1 cellular context compared by ENCODE assay signal in the genomic region with DNA sequence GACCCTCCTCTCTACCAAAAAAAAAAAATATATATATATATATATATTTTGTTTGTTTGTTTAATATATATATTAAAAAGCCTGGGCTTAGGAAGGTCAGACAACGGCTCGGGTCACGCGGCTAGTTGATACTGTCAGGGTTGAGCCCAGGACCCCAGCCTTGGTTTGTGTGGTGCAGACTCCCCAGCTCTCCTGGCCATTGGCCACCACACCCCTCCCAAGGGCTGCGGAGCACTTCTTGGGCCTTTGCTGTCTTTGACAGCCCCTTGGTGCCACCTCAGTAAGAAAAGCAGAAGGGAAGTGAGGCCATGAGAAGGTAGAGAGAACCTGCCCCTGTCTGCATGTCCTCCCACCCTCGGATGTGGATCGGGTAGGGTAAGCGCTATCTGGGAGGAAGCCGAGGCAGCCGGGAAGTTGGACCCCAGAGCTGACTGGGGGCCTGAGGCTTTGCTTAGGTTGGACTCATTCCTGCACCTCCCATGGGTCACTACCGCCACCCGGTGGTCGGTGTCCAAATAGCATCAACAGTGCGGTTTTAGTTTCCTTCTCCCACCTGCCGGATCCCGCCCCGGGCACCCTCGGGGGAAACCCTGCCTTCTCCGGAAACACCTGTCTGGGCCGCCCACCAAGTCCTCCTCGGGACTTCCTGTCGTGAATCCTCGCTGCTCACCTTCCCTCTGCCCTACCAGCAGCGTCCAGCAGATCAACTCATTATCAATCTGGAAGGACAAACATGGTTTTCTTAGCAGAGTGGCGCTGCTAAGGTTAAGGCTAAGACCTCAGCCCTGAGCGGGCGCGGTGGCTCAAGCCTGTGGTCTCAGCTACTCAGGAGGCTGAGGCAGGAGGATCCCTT.
TF ChIP-seq lines count a peak whose summit lies in the region.

No MANE protein-coding gene starts in this region.

TF ChIP-seq in GM12878, 131 proteins besides CTCF, POLR2A, EP300 and RAD21 (continued from another document and continues in another):
- TF ChIP-seq CEBPB (IDR thresholded peaks at IDR 0.05; ENCODE audit: borderline replicate concordance in 1 of 2, low read depth in 2 of 2, low read length in 2 of 2) (no peak), JUND (IDR thresholded peaks at IDR 0.05; ENCODE audit: low read depth, low read length) (no peak), ZBED1 (IDR thresholded peaks at IDR 0.05; ENCODE audit: borderline replicate concordance) (no peak), SMARCA5 (IDR thresholded peaks at IDR 0.05) (no peak), CREM (IDR thresholded peaks at IDR 0.05; ENCODE audit: low read depth) (peak; percentile 40; the same call in 1 of the 2 replicates), MTA2 (IDR thresholded peaks at IDR 0.05; ENCODE audit: low read depth) (peak; percentile 38; the same call in 1 of the 2 replicates), POLR2AphosphoS2 (IDR thresholded peaks at IDR 0.05; ENCODE audit: low read depth, low read length) (no peak), MXI1 (IDR thresholded peaks at IDR 0.05; ENCODE audit: low read depth, low read length) (no peak), STAT3 (IDR thresholded peaks at IDR 0.05; ENCODE audit: low read depth, low read length) (no peak), HDGF (IDR thresholded peaks at IDR 0.05) (no peak), TCF3 (IDR thresholded peaks at IDR 0.05; ENCODE audit: borderline replicate concordance, insufficient read depth, low read depth, low read length) (peak; percentile 98), BCL11A (IDR thresholded peaks at IDR 0.05; ENCODE audit: low read depth, low read length) (peak; percentile 67; the same call in 1 of the 2 replicates), SMAD1 (IDR thresholded peaks at IDR 0.05; ENCODE audit: low read depth, partially characterized antibody) (no peak), TARDBP (IDR thresholded peaks at IDR 0.05; ENCODE audit: borderline replicate concordance) (no peak), ZNF274 (IDR thresholded peaks at IDR 0.05; ENCODE audit: insufficient read depth, insufficient read length) (no peak), ZSCAN29 (IDR thresholded peaks at IDR 0.05) (no peak), BMI1 (IDR thresholded peaks at IDR 0.05; ENCODE audit: borderline replicate concordance) (no peak), CHD4 (IDR thresholded peaks at IDR 0.05) (no peak), RBBP5 (conservative IDR thresholded peaks at IDR 0.05) (no peak), RCOR1 (conservative IDR thresholded peaks at IDR 0.05; ENCODE audit: low read depth, low read length) (no peak), WRNIP1 (IDR thresholded peaks at IDR 0.05; ENCODE audit: borderline replicate concordance, low read depth, low read length) (no peak), BRCA1 (IDR thresholded peaks at IDR 0.05; ENCODE audit: low read depth, low read length) (no peak), FOXM1 (IDR thresholded peaks at IDR 0.05; ENCODE audit: low read depth, low read length) (peak; percentile 50; the same call in 1 of the 2 replicates)
- TF ChIP-seq, protein P1, sequence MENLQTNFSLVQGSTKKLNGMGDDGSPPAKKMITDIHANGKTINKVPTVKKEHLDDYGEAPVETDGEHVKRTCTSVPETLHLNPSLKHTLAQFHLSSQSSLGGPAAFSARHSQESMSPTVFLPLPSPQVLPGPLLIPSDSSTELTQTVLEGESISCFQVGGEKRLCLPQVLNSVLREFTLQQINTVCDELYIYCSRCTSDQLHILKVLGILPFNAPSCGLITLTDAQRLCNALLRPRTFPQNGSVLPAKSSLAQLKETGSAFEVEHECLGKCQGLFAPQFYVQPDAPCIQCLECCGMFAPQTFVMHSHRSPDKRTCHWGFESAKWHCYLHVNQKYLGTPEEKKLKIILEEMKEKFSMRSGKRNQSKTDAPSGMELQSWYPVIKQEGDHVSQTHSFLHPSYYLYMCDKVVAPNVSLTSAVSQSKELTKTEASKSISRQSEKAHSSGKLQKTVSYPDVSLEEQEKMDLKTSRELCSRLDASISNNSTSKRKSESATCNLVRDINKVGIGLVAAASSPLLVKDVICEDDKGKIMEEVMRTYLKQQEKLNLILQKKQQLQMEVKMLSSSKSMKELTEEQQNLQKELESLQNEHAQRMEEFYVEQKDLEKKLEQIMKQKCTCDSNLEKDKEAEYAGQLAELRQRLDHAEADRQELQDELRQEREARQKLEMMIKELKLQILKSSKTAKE (IDR thresholded peaks at IDR 0.05; ENCODE audit: low read depth, poor library complexity, severe bottlenecking) = no peak
- TF ChIP-seq, protein P2, sequence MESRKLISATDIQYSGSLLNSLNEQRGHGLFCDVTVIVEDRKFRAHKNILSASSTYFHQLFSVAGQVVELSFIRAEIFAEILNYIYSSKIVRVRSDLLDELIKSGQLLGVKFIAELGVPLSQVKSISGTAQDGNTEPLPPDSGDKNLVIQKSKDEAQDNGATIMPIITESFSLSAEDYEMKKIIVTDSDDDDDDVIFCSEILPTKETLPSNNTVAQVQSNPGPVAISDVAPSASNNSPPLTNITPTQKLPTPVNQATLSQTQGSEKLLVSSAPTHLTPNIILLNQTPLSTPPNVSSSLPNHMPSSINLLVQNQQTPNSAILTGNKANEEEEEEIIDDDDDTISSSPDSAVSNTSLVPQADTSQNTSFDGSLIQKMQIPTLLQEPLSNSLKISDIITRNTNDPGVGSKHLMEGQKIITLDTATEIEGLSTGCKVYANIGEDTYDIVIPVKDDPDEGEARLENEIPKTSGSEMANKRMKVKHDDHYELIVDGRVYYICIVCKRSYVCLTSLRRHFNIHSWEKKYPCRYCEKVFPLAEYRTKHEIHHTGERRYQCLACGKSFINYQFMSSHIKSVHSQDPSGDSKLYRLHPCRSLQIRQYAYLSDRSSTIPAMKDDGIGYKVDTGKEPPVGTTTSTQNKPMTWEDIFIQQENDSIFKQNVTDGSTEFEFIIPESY (IDR thresholded peaks at IDR 0.05) = no peak
- TF ChIP-seq, protein P3, sequence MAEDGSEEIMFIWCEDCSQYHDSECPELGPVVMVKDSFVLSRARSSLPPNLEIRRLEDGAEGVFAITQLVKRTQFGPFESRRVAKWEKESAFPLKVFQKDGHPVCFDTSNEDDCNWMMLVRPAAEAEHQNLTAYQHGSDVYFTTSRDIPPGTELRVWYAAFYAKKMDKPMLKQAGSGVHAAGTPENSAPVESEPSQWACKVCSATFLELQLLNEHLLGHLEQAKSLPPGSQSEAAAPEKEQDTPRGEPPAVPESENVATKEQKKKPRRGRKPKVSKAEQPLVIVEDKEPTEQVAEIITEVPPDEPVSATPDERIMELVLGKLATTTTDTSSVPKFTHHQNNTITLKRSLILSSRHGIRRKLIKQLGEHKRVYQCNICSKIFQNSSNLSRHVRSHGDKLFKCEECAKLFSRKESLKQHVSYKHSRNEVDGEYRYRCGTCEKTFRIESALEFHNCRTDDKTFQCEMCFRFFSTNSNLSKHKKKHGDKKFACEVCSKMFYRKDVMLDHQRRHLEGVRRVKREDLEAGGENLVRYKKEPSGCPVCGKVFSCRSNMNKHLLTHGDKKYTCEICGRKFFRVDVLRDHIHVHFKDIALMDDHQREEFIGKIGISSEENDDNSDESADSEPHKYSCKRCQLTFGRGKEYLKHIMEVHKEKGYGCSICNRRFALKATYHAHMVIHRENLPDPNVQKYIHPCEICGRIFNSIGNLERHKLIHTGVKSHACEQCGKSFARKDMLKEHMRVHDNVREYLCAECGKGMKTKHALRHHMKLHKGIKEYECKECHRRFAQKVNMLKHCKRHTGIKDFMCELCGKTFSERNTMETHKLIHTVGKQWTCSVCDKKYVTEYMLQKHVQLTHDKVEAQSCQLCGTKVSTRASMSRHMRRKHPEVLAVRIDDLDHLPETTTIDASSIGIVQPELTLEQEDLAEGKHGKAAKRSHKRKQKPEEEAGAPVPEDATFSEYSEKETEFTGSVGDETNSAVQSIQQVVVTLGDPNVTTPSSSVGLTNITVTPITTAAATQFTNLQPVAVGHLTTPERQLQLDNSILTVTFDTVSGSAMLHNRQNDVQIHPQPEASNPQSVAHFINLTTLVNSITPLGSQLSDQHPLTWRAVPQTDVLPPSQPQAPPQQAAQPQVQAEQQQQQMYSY (CRISPR knock-in tag; IDR thresholded peaks at IDR 0.05) = no peak
- TF ChIP-seq, protein P4, sequence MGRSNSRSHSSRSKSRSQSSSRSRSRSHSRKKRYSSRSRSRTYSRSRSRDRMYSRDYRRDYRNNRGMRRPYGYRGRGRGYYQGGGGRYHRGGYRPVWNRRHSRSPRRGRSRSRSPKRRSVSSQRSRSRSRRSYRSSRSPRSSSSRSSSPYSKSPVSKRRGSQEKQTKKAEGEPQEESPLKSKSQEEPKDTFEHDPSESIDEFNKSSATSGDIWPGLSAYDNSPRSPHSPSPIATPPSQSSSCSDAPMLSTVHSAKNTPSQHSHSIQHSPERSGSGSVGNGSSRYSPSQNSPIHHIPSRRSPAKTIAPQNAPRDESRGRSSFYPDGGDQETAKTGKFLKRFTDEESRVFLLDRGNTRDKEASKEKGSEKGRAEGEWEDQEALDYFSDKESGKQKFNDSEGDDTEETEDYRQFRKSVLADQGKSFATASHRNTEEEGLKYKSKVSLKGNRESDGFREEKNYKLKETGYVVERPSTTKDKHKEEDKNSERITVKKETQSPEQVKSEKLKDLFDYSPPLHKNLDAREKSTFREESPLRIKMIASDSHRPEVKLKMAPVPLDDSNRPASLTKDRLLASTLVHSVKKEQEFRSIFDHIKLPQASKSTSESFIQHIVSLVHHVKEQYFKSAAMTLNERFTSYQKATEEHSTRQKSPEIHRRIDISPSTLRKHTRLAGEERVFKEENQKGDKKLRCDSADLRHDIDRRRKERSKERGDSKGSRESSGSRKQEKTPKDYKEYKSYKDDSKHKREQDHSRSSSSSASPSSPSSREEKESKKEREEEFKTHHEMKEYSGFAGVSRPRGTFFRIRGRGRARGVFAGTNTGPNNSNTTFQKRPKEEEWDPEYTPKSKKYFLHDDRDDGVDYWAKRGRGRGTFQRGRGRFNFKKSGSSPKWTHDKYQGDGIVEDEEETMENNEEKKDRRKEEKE (IDR thresholded peaks at IDR 0.05) = no peak
- TF ChIP-seq, protein P5, sequence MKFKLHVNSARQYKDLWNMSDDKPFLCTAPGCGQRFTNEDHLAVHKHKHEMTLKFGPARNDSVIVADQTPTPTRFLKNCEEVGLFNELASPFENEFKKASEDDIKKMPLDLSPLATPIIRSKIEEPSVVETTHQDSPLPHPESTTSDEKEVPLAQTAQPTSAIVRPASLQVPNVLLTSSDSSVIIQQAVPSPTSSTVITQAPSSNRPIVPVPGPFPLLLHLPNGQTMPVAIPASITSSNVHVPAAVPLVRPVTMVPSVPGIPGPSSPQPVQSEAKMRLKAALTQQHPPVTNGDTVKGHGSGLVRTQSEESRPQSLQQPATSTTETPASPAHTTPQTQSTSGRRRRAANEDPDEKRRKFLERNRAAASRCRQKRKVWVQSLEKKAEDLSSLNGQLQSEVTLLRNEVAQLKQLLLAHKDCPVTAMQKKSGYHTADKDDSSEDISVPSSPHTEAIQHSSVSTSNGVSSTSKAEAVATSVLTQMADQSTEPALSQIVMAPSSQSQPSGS (IDR thresholded peaks at IDR 0.05; ENCODE audit: low read length) = no peak
- TF ChIP-seq, protein P6, sequence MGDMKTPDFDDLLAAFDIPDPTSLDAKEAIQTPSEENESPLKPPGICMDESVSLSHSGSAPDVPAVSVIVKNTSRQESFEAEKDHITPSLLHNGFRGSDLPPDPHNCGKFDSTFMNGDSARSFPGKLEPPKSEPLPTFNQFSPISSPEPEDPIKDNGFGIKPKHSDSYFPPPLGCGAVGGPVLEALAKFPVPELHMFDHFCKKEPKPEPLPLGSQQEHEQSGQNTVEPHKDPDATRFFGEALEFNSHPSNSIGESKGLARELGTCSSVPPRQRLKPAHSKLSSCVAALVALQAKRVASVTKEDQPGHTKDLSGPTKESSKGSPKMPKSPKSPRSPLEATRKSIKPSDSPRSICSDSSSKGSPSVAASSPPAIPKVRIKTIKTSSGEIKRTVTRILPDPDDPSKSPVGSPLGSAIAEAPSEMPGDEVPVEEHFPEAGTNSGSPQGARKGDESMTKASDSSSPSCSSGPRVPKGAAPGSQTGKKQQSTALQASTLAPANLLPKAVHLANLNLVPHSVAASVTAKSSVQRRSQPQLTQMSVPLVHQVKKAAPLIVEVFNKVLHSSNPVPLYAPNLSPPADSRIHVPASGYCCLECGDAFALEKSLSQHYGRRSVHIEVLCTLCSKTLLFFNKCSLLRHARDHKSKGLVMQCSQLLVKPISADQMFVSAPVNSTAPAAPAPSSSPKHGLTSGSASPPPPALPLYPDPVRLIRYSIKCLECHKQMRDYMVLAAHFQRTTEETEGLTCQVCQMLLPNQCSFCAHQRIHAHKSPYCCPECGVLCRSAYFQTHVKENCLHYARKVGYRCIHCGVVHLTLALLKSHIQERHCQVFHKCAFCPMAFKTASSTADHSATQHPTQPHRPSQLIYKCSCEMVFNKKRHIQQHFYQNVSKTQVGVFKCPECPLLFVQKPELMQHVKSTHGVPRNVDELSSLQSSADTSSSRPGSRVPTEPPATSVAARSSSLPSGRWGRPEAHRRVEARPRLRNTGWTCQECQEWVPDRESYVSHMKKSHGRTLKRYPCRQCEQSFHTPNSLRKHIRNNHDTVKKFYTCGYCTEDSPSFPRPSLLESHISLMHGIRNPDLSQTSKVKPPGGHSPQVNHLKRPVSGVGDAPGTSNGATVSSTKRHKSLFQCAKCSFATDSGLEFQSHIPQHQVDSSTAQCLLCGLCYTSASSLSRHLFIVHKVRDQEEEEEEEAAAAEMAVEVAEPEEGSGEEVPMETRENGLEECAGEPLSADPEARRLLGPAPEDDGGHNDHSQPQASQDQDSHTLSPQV (IDR thresholded peaks at IDR 0.05) = no peak
- TF ChIP-seq, protein P7, sequence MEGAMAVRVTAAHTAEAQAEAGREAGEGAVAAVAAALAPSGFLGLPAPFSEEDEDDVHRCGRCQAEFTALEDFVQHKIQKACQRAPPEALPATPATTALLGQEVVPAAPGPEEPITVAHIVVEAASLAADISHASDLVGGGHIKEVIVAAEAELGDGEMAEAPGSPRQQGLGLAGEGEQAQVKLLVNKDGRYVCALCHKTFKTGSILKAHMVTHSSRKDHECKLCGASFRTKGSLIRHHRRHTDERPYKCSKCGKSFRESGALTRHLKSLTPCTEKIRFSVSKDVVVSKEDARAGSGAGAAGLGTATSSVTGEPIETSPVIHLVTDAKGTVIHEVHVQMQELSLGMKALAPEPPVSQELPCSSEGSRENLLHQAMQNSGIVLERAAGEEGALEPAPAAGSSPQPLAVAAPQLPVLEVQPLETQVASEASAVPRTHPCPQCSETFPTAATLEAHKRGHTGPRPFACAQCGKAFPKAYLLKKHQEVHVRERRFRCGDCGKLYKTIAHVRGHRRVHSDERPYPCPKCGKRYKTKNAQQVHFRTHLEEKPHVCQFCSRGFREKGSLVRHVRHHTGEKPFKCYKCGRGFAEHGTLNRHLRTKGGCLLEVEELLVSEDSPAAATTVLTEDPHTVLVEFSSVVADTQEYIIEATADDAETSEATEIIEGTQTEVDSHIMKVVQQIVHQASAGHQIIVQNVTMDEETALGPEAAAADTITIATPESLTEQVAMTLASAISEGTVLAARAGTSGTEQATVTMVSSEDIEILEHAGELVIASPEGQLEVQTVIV (IDR thresholded peaks at IDR 0.05; ENCODE audit: borderline replicate concordance, partially characterized antibody) = no peak
- TF ChIP-seq, protein P8, sequence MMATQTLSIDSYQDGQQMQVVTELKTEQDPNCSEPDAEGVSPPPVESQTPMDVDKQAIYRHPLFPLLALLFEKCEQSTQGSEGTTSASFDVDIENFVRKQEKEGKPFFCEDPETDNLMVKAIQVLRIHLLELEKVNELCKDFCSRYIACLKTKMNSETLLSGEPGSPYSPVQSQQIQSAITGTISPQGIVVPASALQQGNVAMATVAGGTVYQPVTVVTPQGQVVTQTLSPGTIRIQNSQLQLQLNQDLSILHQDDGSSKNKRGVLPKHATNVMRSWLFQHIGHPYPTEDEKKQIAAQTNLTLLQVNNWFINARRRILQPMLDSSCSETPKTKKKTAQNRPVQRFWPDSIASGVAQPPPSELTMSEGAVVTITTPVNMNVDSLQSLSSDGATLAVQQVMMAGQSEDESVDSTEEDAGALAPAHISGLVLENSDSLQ (IDR thresholded peaks at IDR 0.05) = no peak
